Comparison of ENCODE assay signal across 2 cellular contexts in genomic region chr4:25075129-25075528, GRCh38.
TF ChIP-seq lines count a peak whose summit lies in the region.

No MANE protein-coding gene starts in this region.

TF ChIP-seq in WTC11, 78 proteins besides CTCF, POLR2A, EP300 and RAD21 (continued from another document):
- TF ChIP-seq PRDM15 (CRISPR knock-in tag; IDR thresholded peaks at IDR 0.05): no peak
- no peak for TF ChIP-seq SMAD4 (CRISPR knock-in tag; IDR thresholded peaks at IDR 0.05)
- TF ChIP-seq FOXP4 (CRISPR knock-in tag; IDR thresholded peaks at IDR 0.05): no peak
- no peak for TF ChIP-seq CBFB (CRISPR knock-in tag; IDR thresholded peaks at IDR 0.05; ENCODE audit: low read depth)
- TF ChIP-seq ZMAT4 (CRISPR knock-in tag; IDR thresholded peaks at IDR 0.05): no peak
- no peak for TF ChIP-seq TEAD1 (CRISPR knock-in tag; IDR thresholded peaks at IDR 0.05)
- TF ChIP-seq ZNF232 (CRISPR knock-in tag; IDR thresholded peaks at IDR 0.05): no peak
- no peak for TF ChIP-seq ZNF281 (CRISPR knock-in tag; IDR thresholded peaks at IDR 0.05)
- TF ChIP-seq ETV6 (CRISPR knock-in tag; IDR thresholded peaks at IDR 0.05): no peak
- TF ChIP-seq ZNF416 (CRISPR knock-in tag; IDR thresholded peaks at IDR 0.05): no peak

TF ChIP-seq in neural cell, 6 proteins besides CTCF, POLR2A, EP300 and RAD21 (continued from another document):
- no peak for TF ChIP-seq REST (IDR thresholded peaks at IDR 0.05; ENCODE audit: borderline replicate concordance)
- TF ChIP-seq SMC3 (conservative IDR thresholded peaks at IDR 0.05; ENCODE audit: poor library complexity): no peak
TF ChIP-seq in neural cell: peak in this region for 0.
